11 cellular contexts compared by ENCODE assay signal in genomic region chr15:48333553-48333952, GRCh38. TPM values are rescaled to one million over a fixed set of nuclear protein-coding genes. Genes with fewer than 3 reads are reported as not detected.
DNase-seq lines count a peak whose midpoint lies in the region; ATAC-seq and TF ChIP-seq lines count a peak whose summit lies in the region.
"Had no signal": no experiment of that assay in that cellular context is flagged by ENCODE, and none has a peak within 500 bp of the region (broad histone marks: within the 10 kb centered on the region; RNA-seq: fewer than 3 reads in every experiment).

No MANE protein-coding gene starts in this region.

- ATAC-seq in activated CD8-positive, alpha-beta T cell treated with anti-CD3 and anti-CD28 coated beads, Interleukin-2, amount 10 ng/mL, durations not matched to agents 7 days and 5 days: no peak
- ATAC-seq in HG03025 (IDR thresholded peaks at IDR 0.05; ENCODE audit: low FRiP score, unreplicated experiment): no peak
- ATAC-seq: effector memory CD8-positive, alpha-beta T cell had no signal

- no peaks in the 10 kb centered on the region for H3K27me3 Mint-ChIP-seq in T-helper 1 cell treated with Interleukin-12 subunit alpha and Interleukin-12 subunit beta and Interleukin-4 antibody, amounts not matched to agents 30 μg/mL and 1 μg/mL, for 36 hours (ENCODE audit: low read depth)
- no peaks in the 10 kb centered on the region for H3K27me3 Mint-ChIP-seq in activated CD8-positive, alpha-beta T cell treated with anti-CD3 and anti-CD28 coated beads, Interleukin-2, amount 10 ng/mL, durations not matched to agents 7 days and 5 days (ENCODE audit: low read depth)
- no peaks in the 10 kb centered on the region for H3K27me3 Mint-ChIP-seq in nephron (ENCODE audit: low read depth)
- H3K27me3 Mint-ChIP-seq: effector memory CD8-positive, alpha-beta T cell had no signal

- peak overlapping the region; percentile 56 for H3K27ac Mint-ChIP-seq in T-helper 1 cell treated with Interleukin-12 subunit alpha and Interleukin-12 subunit beta and Interleukin-4 antibody, amounts not matched to agents 30 μg/mL and 1 μg/mL, for 36 hours
- peak overlapping the region; percentile 73 for H3K27ac Mint-ChIP-seq in activated CD8-positive, alpha-beta T cell treated with anti-CD3 and anti-CD28 coated beads, Interleukin-2, amount 10 ng/mL, durations not matched to agents 7 days and 5 days
- H3K27ac Mint-ChIP-seq in nephron: peak overlapping the region in 2 of 3 experiments; percentile 61 to 79

- CTCF ChIA-PET in activated CD8-positive, alpha-beta T cell treated with anti-CD3 and anti-CD28 coated beads, Interleukin-2, amount 10 ng/mL, durations not matched to agents 7 days and 5 days (lab: Charles Lee): interaction anchor here (1.0 to 6.4 kb wide), 3 partner anchors 8 to 477 kb away, joined by 3 to 64 read pairs (median 7); partner anchors contain the start of gene CEP152

- H3K4me3 Mint-ChIP-seq in T-helper 1 cell treated with Interleukin-12 subunit alpha and Interleukin-12 subunit beta and Interleukin-4 antibody, amounts not matched to agents 30 μg/mL and 1 μg/mL, for 36 hours: peak overlapping the region; percentile 100
- H3K4me3 Mint-ChIP-seq in activated CD8-positive, alpha-beta T cell treated with anti-CD3 and anti-CD28 coated beads, Interleukin-2, amount 10 ng/mL, durations not matched to agents 7 days and 5 days: peak overlapping the region; percentile 92
- H3K4me3 Mint-ChIP-seq in nephron: peak overlapping the region; percentile 97 to 100 (median 100)

- H3K4me1 Mint-ChIP-seq in T-helper 1 cell treated with Interleukin-12 subunit alpha and Interleukin-12 subunit beta and Interleukin-4 antibody, amounts not matched to agents 30 μg/mL and 1 μg/mL, for 36 hours (ENCODE audit: low read depth): peaks cover 38% of the 10 kb centered on the region
- H3K4me1 Mint-ChIP-seq in activated CD8-positive, alpha-beta T cell treated with anti-CD3 and anti-CD28 coated beads, Interleukin-2, amount 10 ng/mL, durations not matched to agents 7 days and 5 days (ENCODE audit: low read depth): peaks cover 58% of the 10 kb centered on the region
- peaks cover 31% of the 10 kb centered on the region for H3K4me1 Mint-ChIP-seq in nephron

- 0 out of 2 replicates have a peak overlapping the region, but pooled peaks have one; percentile 10 for H3K9ac ChIP-seq in HUES48 (ENCODE audit: low read depth, low read length)

- H3K27ac ChIP-seq in HUES48 (ENCODE audit: low read depth, low read length): peak overlapping the region; percentile 24

- H3K4me3 ChIP-seq in HUES48 (ENCODE audit: low read depth, low read length): peak overlapping the region; percentile 72

- DNase-seq in T-helper 1 cell: no peak
- DNase-seq in activated CD8-positive, alpha-beta T cell treated with anti-CD3 and anti-CD28 coated beads, Interleukin-2, amount 10 ng/mL, durations not matched to agents 7 days and 5 days: no peak
- no peak for DNase-seq in NCI-H345 (lab: John Stamatoyannopoulos, UW)
- no peak for DNase-seq in globus pallidus (ENCODE audit: low spot score)
- DNase-seq: effector memory CD8-positive, alpha-beta T cell; NCI-H2081 treated with DMSO at 0.1 percent for 48 hours; posterior cingulate gyrus had no signal

- H3K36me3 ChIP-seq in HUES48 (ENCODE audit: control insufficient read depth, insufficient read depth, low read length): peaks cover 48% of the 10 kb centered on the region

- H3K36me3 Mint-ChIP-seq in T-helper 1 cell treated with Interleukin-12 subunit alpha and Interleukin-12 subunit beta and Interleukin-4 antibody, amounts not matched to agents 30 μg/mL and 1 μg/mL, for 36 hours (ENCODE audit: low read depth): peaks cover 21% of the 10 kb centered on the region
- peaks cover 56% of the 10 kb centered on the region for H3K36me3 Mint-ChIP-seq in activated CD8-positive, alpha-beta T cell treated with anti-CD3 and anti-CD28 coated beads, Interleukin-2, amount 10 ng/mL, durations not matched to agents 7 days and 5 days (ENCODE audit: low read depth)
- H3K36me3 Mint-ChIP-seq in nephron (ENCODE audit: low read depth): peaks cover 19% of the 10 kb centered on the region

- TF ChIP-seq CTCF in nephron (IDR thresholded peaks at IDR 0.05; ENCODE audit: unreplicated experiment in 3 of 3): no peak

- no peaks in the 10 kb centered on the region for H3K27me3 ChIP-seq in HUES48 (ENCODE audit: control insufficient read depth, insufficient read depth, low read length)

- peaks cover 22% of the 10 kb centered on the region for H3K4me1 ChIP-seq in HUES48 (ENCODE audit: control insufficient read depth, insufficient read depth, low read length)

- H3K9me3 Mint-ChIP-seq in T-helper 1 cell treated with Interleukin-12 subunit alpha and Interleukin-12 subunit beta and Interleukin-4 antibody, amounts not matched to agents 30 μg/mL and 1 μg/mL, for 36 hours: no peaks in the 10 kb centered on the region
- H3K9me3 Mint-ChIP-seq in activated CD8-positive, alpha-beta T cell treated with anti-CD3 and anti-CD28 coated beads, Interleukin-2, amount 10 ng/mL, durations not matched to agents 7 days and 5 days (ENCODE audit: insufficient read depth): no peaks in the 10 kb centered on the region
- H3K9me3 Mint-ChIP-seq in nephron: no peaks in the 10 kb centered on the region
- H3K9me3 Mint-ChIP-seq: effector memory CD8-positive, alpha-beta T cell had no signal

- POLR2A ChIA-PET in activated CD8-positive, alpha-beta T cell treated with anti-CD3 and anti-CD28 coated beads, Interleukin-2, amount 10 ng/mL, durations not matched to agents 7 days and 5 days (lab: Charles Lee): interaction anchor here (1.0 to 2.4 kb wide), 3 partner anchors 156 to 544 kb away, joined by 3 to 13 read pairs (median 3); partner anchors contain the start of genes CEP152, EID1 and MYEF2

- H3K9me3 ChIP-seq in HUES48 (ENCODE audit: control insufficient read depth, insufficient read depth, low read length): no peaks in the 10 kb centered on the region

RNA-seq across cellular contexts. Expression of gene DUT, which starts 2.3 kb away (rescaled TPM):
- total RNA-seq in activated CD8-positive, alpha-beta T cell treated with anti-CD3 and anti-CD28 coated beads, Interleukin-2, amount 10 ng/mL, durations not matched to agents 7 days and 5 days: 100 to 1,000 TPM; 350 to 360 TPM
